In genomic region chr18:74818776-74819175, GRCh38 we compare ENCODE assay signal across 26 cellular contexts.
"Had no signal": no experiment of that assay in that cellular context is flagged by ENCODE, and none has a peak within 500 bp of the region (broad histone marks: within the 10 kb centered on the region; RNA-seq: fewer than 3 reads in every experiment).

No MANE protein-coding gene starts in this region.

- H3K4me1 ChIP-seq: ascending aorta, gastroesophageal sphincter, prostate gland, upper lobe of right lung had no signal

- DNase-seq: activated CD4-positive, alpha-beta T cell treated with anti-CD3 and anti-CD28 coated beads, Interleukin-2, amount 10 ng/mL, durations not matched to agents 7 days and 5 days; activated CD4-positive, CD25-positive, alpha-beta regulatory T cell treated with anti-CD3 and anti-CD28 coated beads, Interleukin-2, amount 50 U/mL, for 72 hours; activated CD8-positive, alpha-beta T cell treated with anti-CD3 and anti-CD28 coated beads, Interleukin-2, amount 10 ng/mL, durations not matched to agents 7 days and 5 days; activated gamma-delta T cell; effector CD4-positive, alpha-beta T cell; heart left ventricle; islet precursor cell; left cardiac atrium; mesendoderm; naive thymus-derived CD4-positive, alpha-beta T cell; stimulated activated CD4-positive, alpha-beta T cell treated with anti-CD3 and anti-CD28 coated beads, Interleukin-12 subunit alpha, Interleukin-12 subunit beta, amount 100 ng/mL, for 4 hours; stimulated activated CD4-positive, alpha-beta T cell treated with anti-CD3 and anti-CD28 coated beads, Interleukin-4, amount 100 ng/mL, for 4 hours; stimulated activated naive CD8-positive, alpha-beta T cell treated with anti-CD3 and anti-CD28 coated beads, Interleukin-15, Interleukin-2, amounts not matched to agents 100 U/mL and 50 U/mL, for 24 hours; T-helper 1 cell; upper lobe of right lung; WERI-Rb-1 had no signal

- H3K36me3 ChIP-seq: ascending aorta, cardiac muscle cell, gastroesophageal sphincter, prostate gland, upper lobe of right lung, WERI-Rb-1 had no signal

- H3K27me3 Mint-ChIP-seq: activated CD4-positive, alpha-beta T cell treated with anti-CD3 and anti-CD28 coated beads, Interleukin-2, amount 10 ng/mL, durations not matched to agents 7 days and 5 days; activated naive CD4-positive, alpha-beta T cell treated with anti-CD3 and anti-CD28 coated beads, Interleukin-2, amount 50 U/mL, for 24 hours; dendritic cell treated with granulocyte-macrophage colony-stimulating factor and Interleukin-4, amounts not matched to agents 40 ng/mL and 50 ng/mL, for 4 days; naive thymus-derived CD4-positive, alpha-beta T cell had no signal

- FAIRE-seq: endometrium, TTC549 had no signal

- H3K27ac ChIP-seq: ascending aorta, cardiac muscle cell, gastroesophageal sphincter, heart left ventricle, prostate gland, upper lobe of right lung, WERI-Rb-1 had no signal

- H3K27ac Mint-ChIP-seq: activated CD4-positive, alpha-beta T cell treated with anti-CD3 and anti-CD28 coated beads, Interleukin-2, amount 10 ng/mL, durations not matched to agents 7 days and 5 days; activated CD8-positive, alpha-beta T cell treated with anti-CD3 and anti-CD28 coated beads, Interleukin-2, amount 10 ng/mL, durations not matched to agents 7 days and 5 days; activated naive CD4-positive, alpha-beta T cell treated with anti-CD3 and anti-CD28 coated beads, Interleukin-2, amount 50 U/mL, for 24 hours; activated T-helper 1 cell treated with anti-CD3 and anti-CD28 coated beads, Interleukin-12 subunit alpha, Interleukin-12 subunit beta, Interleukin-2, Interleukin-4 antibody, amounts not matched to agents 30 ng/mL and 10 ng/mL and 1 ng/mL, durations not matched to agents 14 hours and 24 hours and 36 hours; dendritic cell treated with granulocyte-macrophage colony-stimulating factor and Interleukin-4, amounts not matched to agents 40 ng/mL and 50 ng/mL, for 4 days; naive thymus-derived CD4-positive, alpha-beta T cell had no signal

- H3K4me3 Mint-ChIP-seq: activated CD4-positive, alpha-beta T cell treated with anti-CD3 and anti-CD28 coated beads, Interleukin-2, amount 10 ng/mL, durations not matched to agents 7 days and 5 days; activated CD8-positive, alpha-beta T cell treated with anti-CD3 and anti-CD28 coated beads, Interleukin-2, amount 10 ng/mL, durations not matched to agents 7 days and 5 days; activated naive CD4-positive, alpha-beta T cell treated with anti-CD3 and anti-CD28 coated beads, Interleukin-2, amount 50 U/mL, for 24 hours; activated T-helper 1 cell treated with anti-CD3 and anti-CD28 coated beads, Interleukin-12 subunit alpha, Interleukin-12 subunit beta, Interleukin-2, Interleukin-4 antibody, amounts not matched to agents 30 ng/mL and 10 ng/mL and 1 ng/mL, durations not matched to agents 14 hours and 24 hours and 36 hours; dendritic cell treated with granulocyte-macrophage colony-stimulating factor and Interleukin-4, amounts not matched to agents 40 ng/mL and 50 ng/mL, for 4 days; naive thymus-derived CD4-positive, alpha-beta T cell; neural crest cell had no signal

- H3K9me3 Mint-ChIP-seq: activated naive CD4-positive, alpha-beta T cell treated with anti-CD3 and anti-CD28 coated beads, Interleukin-2, amount 50 U/mL, for 24 hours; activated T-helper 1 cell treated with anti-CD3 and anti-CD28 coated beads, Interleukin-12 subunit alpha, Interleukin-12 subunit beta, Interleukin-2, Interleukin-4 antibody, amounts not matched to agents 30 ng/mL and 10 ng/mL and 1 ng/mL, durations not matched to agents 14 hours and 24 hours and 36 hours; dendritic cell treated with granulocyte-macrophage colony-stimulating factor and Interleukin-4, amounts not matched to agents 40 ng/mL and 50 ng/mL, for 4 days had no signal

- H3K27me3 ChIP-seq: ascending aorta, cardiac muscle cell, gastroesophageal sphincter, heart left ventricle, upper lobe of right lung had no signal

- H3K9me3 ChIP-seq: ascending aorta, gastroesophageal sphincter, prostate gland, upper lobe of right lung had no signal

- H3K4me1 Mint-ChIP-seq: activated CD4-positive, alpha-beta T cell treated with anti-CD3 and anti-CD28 coated beads, Interleukin-2, amount 10 ng/mL, durations not matched to agents 7 days and 5 days; activated naive CD4-positive, alpha-beta T cell treated with anti-CD3 and anti-CD28 coated beads, Interleukin-2, amount 50 U/mL, for 24 hours; neural crest cell had no signal

- H3K4me3 ChIP-seq: ascending aorta, cardiac muscle cell, gastroesophageal sphincter, heart left ventricle, prostate gland, upper lobe of right lung had no signal
